Comparison of ENCODE assay signal across 10 cellular contexts in genomic region chr6:24391756-24392405, GRCh38. TPM values are rescaled to one million over a fixed set of nuclear protein-coding genes. Genes with fewer than 3 reads are reported as not detected.
DNase-seq lines count a peak whose midpoint lies in the region; ATAC-seq and TF ChIP-seq lines count a peak whose summit lies in the region.
"Had no signal": no experiment of that assay in that cellular context is flagged by ENCODE, and none has a peak within 500 bp of the region (broad histone marks: within the 10 kb centered on the region; RNA-seq: fewer than 3 reads in every experiment).

No MANE protein-coding gene starts in this region.

- no peak for TF ChIP-seq CTCF in heart left ventricle (IDR thresholded peaks at IDR 0.05)

- no peaks in the 10 kb centered on the region for H3K36me3 ChIP-seq in heart left ventricle

- WGBS in heart left ventricle, 4 donors, result 80 to 88% (median 84%) methylated on average over 2 of the region's 2 CpGs

- H3K27me3 ChIP-seq in heart left ventricle, result peaks cover 0 to 10% (median 0%) of the 10 kb centered on the region in 9 donors

- peak; percentile 97 for ATAC-seq in GM18909 (IDR thresholded peaks at IDR 0.05; ENCODE audit: poor library complexity, unreplicated experiment)
- ATAC-seq in GM21737 (IDR thresholded peaks at IDR 0.05; ENCODE audit: unreplicated experiment), result peak; percentile 81
- ATAC-seq in HG03280 (IDR thresholded peaks at IDR 0.05; ENCODE audit: unreplicated experiment), result peak; percentile 86
- no peak for ATAC-seq in heart left ventricle
- ATAC-seq: K562 had no signal

- no peak overlapping the region for H3K4me3 ChIP-seq in heart left ventricle
- H3K4me3 ChIP-seq: K562 had no signal

- no peaks in the 10 kb centered on the region for H3K4me1 ChIP-seq in heart left ventricle

- TF ChIP-seq POLR2A in heart left ventricle (IDR thresholded peaks at IDR 0.05), result no peak

- DNase-seq in fibroblast of peridontal ligament (ENCODE audit: extremely low read depth), result peak; percentile 56
- DNase-seq in heart left ventricle, result no peak
- DNase-seq in NCI-H2227 treated with DMSO at 0.1 percent for 48 hours (lab: John Stamatoyannopoulos, UW), result no peak
- no peak for DNase-seq in nucleus accumbens (lab: John Stamatoyannopoulos, UW)
- no peak for DNase-seq in activated CD8-positive, alpha-beta memory T cell treated with anti-CD3 and anti-CD28 coated beads for 24 hours
- DNase-seq: stimulated activated CD4-positive, alpha-beta T cell treated with anti-CD3 and anti-CD28 coated beads, Interleukin-4, amount 100 ng/mL, for 1 hour had no signal

- no peak overlapping the region for H3K27ac ChIP-seq in heart left ventricle

- intact Hi-C loops in heart left ventricle (cut with DNase I), result loop anchor here in 2 of 10 donors (2.0 to 5.0 kb wide), 2 partner anchors 105 to 109 kb away; no protein-coding TSS in a partner anchor

- H3K9me3 ChIP-seq in heart left ventricle, result peaks cover 0 to 4% (median 0%) of the 10 kb centered on the region in 12 donors

RNA-seq across cellular contexts. Expression of gene MRS2, which starts 10.9 kb away (rescaled TPM):
- total RNA-seq in heart left ventricle, result 10 to 100 TPM; 31.5 to 61.3 (median 45.4) TPM
- polyA plus RNA-seq in heart left ventricle, result 10 to 100 TPM; 24.4 to 36.2 TPM

RNA-seq across cellular contexts. Expression of gene DCDC2, which starts 34.0 kb away (rescaled TPM):
- total RNA-seq in heart left ventricle, result under 1 TPM in 2 of 9 donors, not detected in 7; 0.05 to 0.16 TPM
- not detected for polyA plus RNA-seq in heart left ventricle
- polyA plus RNA-seq: K562 had no signal

Comparison
In these comparisons a context has a peak if more than half of its experiments do, and no peak if none do; other contexts are left out.
1. ATAC-seq: peak in GM18909 (single experiment), GM21737 (single experiment) and HG03280 (single experiment); none in heart left ventricle (0 of 4).